Comparison of ENCODE assay signal across 17 cellular contexts in genomic region chr22:46393791-46394333, GRCh38. TPM values are rescaled to one million over a fixed set of nuclear protein-coding genes. Genes with fewer than 3 reads are reported as not detected.
A peak's percentile ranks its signal among the peaks of the same experiment; 100 is the strongest.
DNase-seq lines count a peak whose midpoint lies in the region; ATAC-seq, FAIRE-seq and TF ChIP-seq lines count a peak whose summit lies in the region.
"Had no signal": no experiment of that assay in that cellular context is flagged by ENCODE, and none has a peak within 500 bp of the region (broad histone marks: within the 10 kb centered on the region; RNA-seq: fewer than 3 reads in every experiment).

No MANE protein-coding gene starts in this region.

- POLR2A ChIA-PET in HEK293 (lab: Yijun Ruan, JAX), result no interaction called here
- POLR2A ChIA-PET in naive thymus-derived CD4-positive, alpha-beta T cell (lab: Charles Lee), result no interaction called here

- H3K4me3 ChIP-seq in HEK293 (ENCODE audit: low read depth, low read length) (no peak overlapping the region), bronchial epithelial cell (ENCODE audit: low read depth, low read length) (no peak overlapping the region)
- H3K4me3 ChIP-seq in naive thymus-derived CD4-positive, alpha-beta T cell (ENCODE audit: low read length), result no peak overlapping the region

- H3K36me3 Mint-ChIP-seq in naive thymus-derived CD4-positive, alpha-beta T cell, result peaks cover 0 to 3% (median 0%) of the 10 kb centered on the region in 5 donors

- H3K27me3 ChIP-seq in bronchial epithelial cell (ENCODE audit: control insufficient read depth, insufficient read depth, low read length), result no peaks in the 10 kb centered on the region
- H3K27me3 ChIP-seq in naive thymus-derived CD4-positive, alpha-beta T cell (ENCODE audit: control insufficient read depth in 2 of 2, insufficient read depth in 2 of 2, low read length in 2 of 2), result no peaks in the 10 kb centered on the region

- peak overlapping the region in 5 of 10 donors; percentile 2 to 48 (median 7) for H3K4me3 Mint-ChIP-seq in naive thymus-derived CD4-positive, alpha-beta T cell

- intact Hi-C loops in naive thymus-derived CD4-positive, alpha-beta T cell (cut with micrococcal nuclease), result no loop called here

- CTCF ChIA-PET in HEK293 (lab: Yijun Ruan, JAX), result no interaction called here
- CTCF ChIA-PET in naive thymus-derived CD4-positive, alpha-beta T cell (lab: Charles Lee), result no interaction called here

- H3K36me3 ChIP-seq in HEK293 (ENCODE audit: control insufficient read depth in 2 of 2, insufficient read depth in 1 of 2, low read length in 2 of 2) (peaks cover 0 to 27% of the 10 kb centered on the region in 2 experiments; a peak in 2 of 3 replicates), bronchial epithelial cell (ENCODE audit: control insufficient read depth, insufficient read depth, low read length) (peaks cover 43% of the 10 kb centered on the region)
- H3K36me3 ChIP-seq in naive thymus-derived CD4-positive, alpha-beta T cell (ENCODE audit: control insufficient read depth in 2 of 3, insufficient read depth in 3 of 3, low read length in 3 of 3), result no peaks in the 10 kb centered on the region

- peak overlapping the region in 1 of 9 donors; percentile 7 for H3K27ac Mint-ChIP-seq in naive thymus-derived CD4-positive, alpha-beta T cell

- H3K4me1 ChIP-seq in HEK293 (ENCODE audit: control insufficient read depth, insufficient read depth, low read length), result no peaks in the 10 kb centered on the region
- peaks cover 0 to 7% of the 10 kb centered on the region in 2 donors for H3K4me1 ChIP-seq in naive thymus-derived CD4-positive, alpha-beta T cell (ENCODE audit: control insufficient read depth in 2 of 2, insufficient read depth in 2 of 2, low read length in 2 of 2)

- DNase-seq in COLO668 (lab: John Stamatoyannopoulos, UW; ENCODE audit: unreplicated experiment) (peak; percentile 68), bronchial epithelial cell (ENCODE audit: low read depth) (no peak), NCI-H146 treated with DMSO at 0.1 percent for 48 hours (lab: John Stamatoyannopoulos, UW; ENCODE audit: unreplicated experiment) (no peak), AG20443 (ENCODE audit: low spot score) (no peak)
- DNase-seq in naive thymus-derived CD4-positive, alpha-beta T cell, result peak in 1 of 9 donors; percentile 7
- DNase-seq: C1 segment of cervical spinal cord, COR-L47, GDM1, HCEC 1CT, NCI-H1092 treated with DMSO at 0.1 percent for 48 hours, NCI-H1694, NCI-H2081 treated with DMSO at 0.1 percent for 48 hours, NCI-H446 treated with DMSO at 0.1 percent for 48 hours, SIG-M5 had no signal

- ATAC-seq in naive thymus-derived CD4-positive, alpha-beta T cell, result peak; percentile 24
- ATAC-seq in GM21360 (IDR thresholded peaks at IDR 0.05; ENCODE audit: unreplicated experiment), result no peak
- ATAC-seq: SK-N-SH treated with all-trans-retinoic acid at 6 μM for 48 hours had no signal

- H3K9me3 Mint-ChIP-seq in naive thymus-derived CD4-positive, alpha-beta T cell, result no peaks in the 10 kb centered on the region

- TF ChIP-seq CTCF in HEK293 (tag by site-specific recombination; IDR thresholded peaks at IDR 0.05) (no peak), bronchial epithelial cell (IDR thresholded peaks at IDR 0.05; ENCODE audit: insufficient read depth, low read length, severe bottlenecking) (no peak)

- H3K4me1 Mint-ChIP-seq in naive thymus-derived CD4-positive, alpha-beta T cell, result peaks cover 0 to 7% (median 6%) of the 10 kb centered on the region in 7 donors

- H3K27ac ChIP-seq in HEK293 (ENCODE audit: extremely low read depth, low read depth, low read length), result no peak overlapping the region
- H3K27ac ChIP-seq in naive thymus-derived CD4-positive, alpha-beta T cell (ENCODE audit: low read depth, low read length), result no peak overlapping the region

- H3K27me3 Mint-ChIP-seq in naive thymus-derived CD4-positive, alpha-beta T cell, result peaks cover 0 to 2% (median 0%) of the 10 kb centered on the region in 5 donors

- no peaks in the 10 kb centered on the region for H3K9me3 ChIP-seq in HEK293 (ENCODE audit: control insufficient read depth, insufficient read depth, low read depth, low read length)
- no peaks in the 10 kb centered on the region for H3K9me3 ChIP-seq in naive thymus-derived CD4-positive, alpha-beta T cell (ENCODE audit: control insufficient read depth in 2 of 3, low read length in 3 of 3)

- peak; percentile 77 for FAIRE-seq in bronchial epithelial cell (lab: Jason Lieb, UNC)

TF ChIP-seq in HEK293, 187 proteins besides CTCF, POLR2A, EP300 and RAD21:
- peak; percentile 42; the same call in 1 of the 2 replicates for TF ChIP-seq EGR2 (tag by site-specific recombination; IDR thresholded peaks at IDR 0.05; ENCODE audit: low read depth)
- peak; percentile 42; the same call in 1 of the 2 replicates for TF ChIP-seq ZFHX2 (tag by site-specific recombination; conservative IDR thresholded peaks at IDR 0.05)
- no peak for TF ChIP-seq ZNF596 (tag by site-specific recombination; IDR thresholded peaks at IDR 0.05)
- TF ChIP-seq ZNF621 (tag by site-specific recombination; IDR thresholded peaks at IDR 0.05), result no peak
- peak; percentile 84 for TF ChIP-seq ZNF2 (tag by site-specific recombination; IDR thresholded peaks at IDR 0.05)
- TF ChIP-seq ZNF214 (tag by site-specific recombination; IDR thresholded peaks at IDR 0.05; ENCODE audit: borderline replicate concordance), result no peak

RNA-seq across cellular contexts. Expression of gene TRMU, which starts 58.3 kb away (rescaled TPM):
- 32.3 and 38.7 TPM in 2 replicates for total RNA-seq in bronchial epithelial cell
- total RNA-seq in naive thymus-derived CD4-positive, alpha-beta T cell, result 10 to 100 TPM; 56.9 to 92.1 (median 70.3) TPM
- polyA plus RNA-seq in naive thymus-derived CD4-positive, alpha-beta T cell, result 10 to 100 TPM; 17.9 to 21.1 TPM
